Comparison of ENCODE assay signal across 8 cellular contexts in the genomic region with DNA sequence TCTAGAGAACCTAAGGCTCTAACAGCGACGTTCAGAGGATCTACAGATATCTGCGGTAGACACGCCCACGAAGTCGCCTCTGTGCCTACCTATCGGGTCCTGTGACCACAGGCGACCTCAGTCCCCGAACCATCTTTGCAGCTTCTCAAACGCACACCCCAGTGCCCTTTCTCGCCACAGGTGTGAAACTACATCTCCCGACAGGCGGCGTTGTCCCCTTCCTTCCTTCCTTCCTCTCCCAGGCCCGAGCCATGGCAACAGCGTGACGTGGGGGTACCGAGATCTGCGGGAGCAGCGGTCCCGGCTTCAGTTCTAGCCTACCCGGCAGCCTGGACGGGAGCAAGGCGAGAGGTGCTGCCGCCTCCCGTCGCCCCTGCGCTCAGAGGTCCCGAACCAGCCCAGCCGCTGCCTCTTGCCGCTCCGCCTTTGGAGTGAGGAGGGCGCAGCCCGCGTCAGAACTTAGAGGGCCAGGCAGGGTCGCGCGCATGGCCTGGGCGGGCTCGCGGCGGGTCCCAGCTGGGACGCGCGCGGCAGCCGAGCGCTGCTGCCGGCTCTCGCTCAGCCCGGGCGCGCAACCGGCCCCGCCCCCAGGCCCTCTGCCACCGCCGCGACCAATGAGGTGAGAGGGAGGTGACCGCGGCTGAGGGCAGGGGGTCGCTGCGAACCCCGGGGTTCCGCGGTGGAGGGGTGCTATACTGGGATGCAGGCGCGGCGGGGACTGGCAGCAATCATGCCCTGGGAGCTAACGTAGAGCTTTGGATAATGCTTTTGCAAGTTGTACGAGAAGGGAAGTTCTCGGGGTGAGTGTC. TPM values are rescaled to one million over a fixed set of nuclear protein-coding genes. Genes with fewer than 3 reads are reported as not detected.
DNase-seq lines count a peak whose midpoint lies in the region; ATAC-seq and TF ChIP-seq lines count a peak whose summit lies in the region.

A gene (plus strand): TSS at position 309 of the 809 bp plus-strand sequence. CDS start 177 bp downstream, at position 486.

- H3K4me1 ChIP-seq in prostate gland (replicated peaks) (peaks cover 4% of the 10 kb centered on the region), urinary bladder (ENCODE audit: insufficient read depth) (no peaks in the 10 kb centered on the region)

- H3K27me3 Mint-ChIP-seq in T-helper 17 cell = no peaks in the 10 kb centered on the region

- TF ChIP-seq POLR2A in prostate gland (IDR thresholded peaks at IDR 0.05) = peak; percentile 81

- in situ Hi-C loops in GM13977 (cut with MboI; ENCODE audit: low pct_unique_long_range_greater_than_20kb, low sequenced_read_pairs, unreplicated experiment) = no loop called here

- H3K27me3 ChIP-seq in prostate gland (replicated peaks; ENCODE audit: insufficient read depth) = no peaks in the 10 kb centered on the region

- peak within 1 kb of the TSS; percentile 91 to 93 for H3K27ac ChIP-seq in prostate gland
- peak within 1 kb of the TSS; percentile 97 for H3K27ac ChIP-seq in urinary bladder (ENCODE audit: low read depth)

- H3K36me3 Mint-ChIP-seq in T-helper 17 cell (ENCODE audit: low read depth) = peaks cover 2% of the 10 kb centered on the region

- H3K9me3 ChIP-seq in T-helper 17 cell (ENCODE audit: control insufficient read depth, low read length, poor library complexity, severe bottlenecking) (no peaks in the 10 kb centered on the region), prostate gland (no peaks in the 10 kb centered on the region)

- peak; percentile 44 for TF ChIP-seq CTCF in GM13977 (IDR thresholded peaks at IDR 0.05; ENCODE audit: extremely low read depth, insufficient read depth, missing control alignments)
- TF ChIP-seq CTCF in prostate gland (IDR thresholded peaks at IDR 0.05) = peak; percentile 25 to 85 (median 70)

- H3K4me3 ChIP-seq in prostate gland (peak within 1 kb of the TSS; percentile 56 to 75), urinary bladder (ENCODE audit: low read depth, low read length) (peak within 1 kb of the TSS; percentile 63)

- intact Hi-C loops in left ventricle myocardium superior (cut with micrococcal nuclease) (no loop called here), prostate gland (cut with DNase I) (no loop called here)

- WGBS in prostate gland = under 1% methylated on average over 62 of the region's 71 CpGs
- under 1% methylated on average over 71 of the region's 71 CpGs for WGBS in urinary bladder

- H3K27ac Mint-ChIP-seq in T-helper 17 cell = peak within 1 kb of the TSS; percentile 94

- H3K36me3 ChIP-seq in prostate gland (no peaks in the 10 kb centered on the region), urinary bladder (ENCODE audit: insufficient read depth) (no peaks in the 10 kb centered on the region)

- H3K4me3 Mint-ChIP-seq in T-helper 17 cell = peak within 1 kb of the TSS; percentile 93

- DNase-seq in GM13977 (ENCODE audit: low spot score) = peak; percentile 95
- DNase-seq in NCI-H146 (lab: John Stamatoyannopoulos, UW) = peak; percentile 92
- peak; percentile 77 to 83 (median 81) for DNase-seq in T-helper 17 cell
- peak in 55 of 56 donors; percentile 25 to 89 (median 77) for DNase-seq in amygdala (lab: John Stamatoyannopoulos, UW)
- DNase-seq in left ventricle myocardium superior = peak; percentile 93
- DNase-seq in prostate gland (ENCODE audit: low spot score) = peak; percentile 90

- peak; percentile 91 for ATAC-seq in HG02852 (IDR thresholded peaks at IDR 0.05; ENCODE audit: unreplicated experiment)
- ATAC-seq in T-helper 17 cell = peak; percentile 89
- ATAC-seq in left ventricle myocardium superior = peak; percentile 92

- peaks cover 18% of the 10 kb centered on the region for H3K4me1 Mint-ChIP-seq in T-helper 17 cell

RNA-seq across cellular contexts. Expression of the gene that starts here (rescaled TPM):
- total RNA-seq in T-helper 17 cell = 10 to 100 TPM; 28.7 to 34.4 TPM
- 162 TPM for total RNA-seq in left ventricle myocardium superior
- total RNA-seq in prostate gland = 10 to 100 TPM; 15.9 to 17.6 TPM
- total RNA-seq in urinary bladder = 6.9 TPM
- 13.8 TPM for polyA plus RNA-seq in urinary bladder

Comparison
In these comparisons a context has a peak if more than half of its experiments do, and no peak if none do; other contexts are left out.
1. Peak in every context shown above with its lines: DNase-seq, ATAC-seq, H3K4me3 ChIP-seq and H3K27ac ChIP-seq.